15 cellular contexts compared by ENCODE assay signal in the genomic region with DNA sequence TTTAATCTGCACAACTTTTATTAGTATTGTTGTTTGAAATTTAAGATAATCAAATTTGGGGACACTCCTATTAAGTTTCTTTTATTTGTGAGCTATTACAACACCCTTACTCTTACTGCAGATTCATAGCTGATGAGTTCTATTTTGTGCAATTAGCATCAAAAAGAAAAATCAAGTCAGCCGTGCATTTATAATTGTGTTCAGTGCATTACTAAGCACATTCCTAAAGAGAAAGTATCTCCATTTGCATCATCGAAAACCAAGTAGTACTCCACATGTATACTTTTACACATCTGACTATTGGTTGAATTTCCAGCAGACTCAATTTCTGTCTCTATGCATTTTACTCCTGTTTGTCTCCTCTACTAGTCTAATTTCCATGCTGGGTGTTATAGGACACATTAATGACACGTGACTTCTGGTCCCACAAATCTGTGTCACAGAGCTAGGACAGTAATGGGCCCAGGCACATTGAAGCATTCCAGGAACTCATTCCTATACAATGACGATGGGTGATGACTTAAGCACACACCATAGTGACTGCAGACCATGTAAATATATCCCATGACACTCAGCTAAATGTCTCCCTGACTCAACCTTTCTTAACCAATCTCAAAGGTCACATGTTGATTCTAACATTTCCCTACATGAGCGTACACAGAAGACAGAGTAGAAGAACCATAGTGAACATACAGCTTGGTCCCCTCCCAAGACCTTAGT.
A peak's percentile ranks its signal among the peaks of the same experiment; 100 is the strongest.
DNase-seq lines count a peak whose midpoint lies in the region; ATAC-seq and TF ChIP-seq lines count a peak whose summit lies in the region.
"Had no signal": no experiment of that assay in that cellular context is flagged by ENCODE, and none has a peak within 500 bp of the region (broad histone marks: within the 10 kb centered on the region; RNA-seq: fewer than 3 reads in every experiment).

No MANE protein-coding gene starts in this region.

- POLR2A ChIA-PET in BJ (lab: Charles Lee): no interaction called here

- no peaks in the 10 kb centered on the region for H3K9me3 ChIP-seq in mucosa of descending colon
- H3K9me3 ChIP-seq: prostate gland had no signal

- H3K4me3 ChIP-seq in BJ (ENCODE audit: low read depth, low read length) (no peak overlapping the region), cardiac fibroblast (replicated peaks in 1 of 2; ENCODE audit: low read depth in 2 of 2, low read length in 2 of 2) (no peak overlapping the region), mucosa of descending colon (no peak overlapping the region)
- H3K4me3 ChIP-seq: prostate gland had no signal

- ATAC-seq in mucosa of descending colon: peak; percentile 67
- no peak for ATAC-seq in GM18907 (IDR thresholded peaks at IDR 0.05; ENCODE audit: unreplicated experiment)
- ATAC-seq: CD8-positive, alpha-beta T cell had no signal

- DNase-seq in BJ (ENCODE audit: low read depth): peak; percentile 28
- DNase-seq in M059J (ENCODE audit: low read depth): peak; percentile 89
- peak; percentile 26 to 93 for DNase-seq in cardiac fibroblast (ENCODE audit: low read depth in 2 of 2)
- no peak for DNase-seq in mucosa of descending colon
- no peak for DNase-seq in retina
- no peak for DNase-seq in NCI-H128 (lab: John Stamatoyannopoulos, UW; ENCODE audit: unreplicated experiment)
- DNase-seq in NCI-H226: no peak
- DNase-seq: amygdala; CD8-positive, alpha-beta T cell; endodermal cell; NCI-H1092; NCI-H446; stimulated activated CD4-positive, alpha-beta T cell treated with anti-CD3 and anti-CD28 coated beads, Interleukin-4, amount 100 ng/mL, for 4 hours had no signal

- no peaks in the 10 kb centered on the region for H3K27me3 ChIP-seq in BJ (ENCODE audit: control insufficient read depth, insufficient read depth, low read length)

- TF ChIP-seq CTCF in BJ (IDR thresholded peaks at IDR 0.05; ENCODE audit: insufficient read depth, low read depth, low read length) (no peak), cardiac fibroblast (IDR thresholded peaks at IDR 0.05; ENCODE audit: low read depth, low read length) (no peak), mucosa of descending colon (IDR thresholded peaks at IDR 0.05) (no peak)

- no peaks in the 10 kb centered on the region for H3K4me1 ChIP-seq in mucosa of descending colon (ENCODE audit: low read depth)
- H3K4me1 ChIP-seq: prostate gland had no signal

- H3K36me3 ChIP-seq in BJ (ENCODE audit: control insufficient read depth, insufficient read depth, low read length) (no peaks in the 10 kb centered on the region; the same call in 1 of the 2 replicates), mucosa of descending colon (ENCODE audit: low read depth) (no peaks in the 10 kb centered on the region)
- H3K36me3 ChIP-seq: prostate gland had no signal

- intact Hi-C loops in mucosa of descending colon (cut with DNase I, micrococcal nuclease): no loop called here

- CTCF ChIA-PET in BJ (lab: Yijun Ruan, JAX): interaction anchor here (0.6 to 1.9 kb wide), 8 partner anchors 13 to 892 kb away, joined by 3 to 6 read pairs (median 4); no protein-coding TSS in a partner anchor

Comparison
In these comparisons a context has a peak if more than half of its experiments do, and no peak if none do; other contexts are left out.
1. DNase-seq: peak in BJ (single experiment), M059J (single experiment) and cardiac fibroblast (2 of 2); none in mucosa of descending colon (0 of 3), retina (single experiment), NCI-H128 (single experiment) and NCI-H226 (single experiment).